1 cellular context compared by ENCODE assay signal in genomic region chr17:44924107-44924544, GRCh38.
TF ChIP-seq lines count a peak whose summit lies in the region.

No MANE protein-coding gene starts in this region.

TF ChIP-seq in HCT116, 20 proteins besides CTCF, POLR2A, EP300 and RAD21 (continued from another document):
- TF ChIP-seq REST (IDR thresholded peaks at IDR 0.05; ENCODE audit: low read depth) (no peak), FOSL1 (IDR thresholded peaks at IDR 0.05; ENCODE audit: low read depth) (no peak), TCF7L2 (IDR thresholded peaks at IDR 0.05; ENCODE audit: borderline replicate concordance, extremely low read depth, insufficient read depth, insufficient read length) (no peak), JUND (IDR thresholded peaks at IDR 0.05) (peak; percentile 31; the same call in 1 of the 2 replicates)
